Comparison of ENCODE assay signal across 8 cellular contexts in the genomic region with DNA sequence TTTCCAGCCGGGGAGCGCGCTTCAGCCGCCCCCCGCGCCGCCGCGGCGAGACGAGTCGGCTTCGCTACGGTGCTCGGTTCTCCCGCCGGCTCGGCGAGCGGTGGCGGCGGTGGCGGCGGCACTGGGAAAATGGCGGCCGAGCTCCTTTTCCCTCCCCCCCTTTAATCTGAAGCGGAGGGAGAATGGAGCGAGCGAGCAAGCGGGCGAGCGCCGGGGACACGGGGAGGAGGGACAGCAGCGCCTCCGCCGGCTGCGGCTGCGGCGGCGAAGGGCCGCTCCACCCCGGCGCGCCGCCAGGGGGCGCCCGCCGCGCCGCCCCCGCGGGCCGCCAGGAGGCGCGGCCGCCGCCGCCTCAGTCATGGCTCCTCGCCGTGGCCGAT. TPM values are rescaled to one million over a fixed set of nuclear protein-coding genes. Genes with fewer than 3 reads are reported as not detected.
DNase-seq lines count a peak whose midpoint lies in the region; ATAC-seq and TF ChIP-seq lines count a peak whose summit lies in the region.

A gene with protein sequence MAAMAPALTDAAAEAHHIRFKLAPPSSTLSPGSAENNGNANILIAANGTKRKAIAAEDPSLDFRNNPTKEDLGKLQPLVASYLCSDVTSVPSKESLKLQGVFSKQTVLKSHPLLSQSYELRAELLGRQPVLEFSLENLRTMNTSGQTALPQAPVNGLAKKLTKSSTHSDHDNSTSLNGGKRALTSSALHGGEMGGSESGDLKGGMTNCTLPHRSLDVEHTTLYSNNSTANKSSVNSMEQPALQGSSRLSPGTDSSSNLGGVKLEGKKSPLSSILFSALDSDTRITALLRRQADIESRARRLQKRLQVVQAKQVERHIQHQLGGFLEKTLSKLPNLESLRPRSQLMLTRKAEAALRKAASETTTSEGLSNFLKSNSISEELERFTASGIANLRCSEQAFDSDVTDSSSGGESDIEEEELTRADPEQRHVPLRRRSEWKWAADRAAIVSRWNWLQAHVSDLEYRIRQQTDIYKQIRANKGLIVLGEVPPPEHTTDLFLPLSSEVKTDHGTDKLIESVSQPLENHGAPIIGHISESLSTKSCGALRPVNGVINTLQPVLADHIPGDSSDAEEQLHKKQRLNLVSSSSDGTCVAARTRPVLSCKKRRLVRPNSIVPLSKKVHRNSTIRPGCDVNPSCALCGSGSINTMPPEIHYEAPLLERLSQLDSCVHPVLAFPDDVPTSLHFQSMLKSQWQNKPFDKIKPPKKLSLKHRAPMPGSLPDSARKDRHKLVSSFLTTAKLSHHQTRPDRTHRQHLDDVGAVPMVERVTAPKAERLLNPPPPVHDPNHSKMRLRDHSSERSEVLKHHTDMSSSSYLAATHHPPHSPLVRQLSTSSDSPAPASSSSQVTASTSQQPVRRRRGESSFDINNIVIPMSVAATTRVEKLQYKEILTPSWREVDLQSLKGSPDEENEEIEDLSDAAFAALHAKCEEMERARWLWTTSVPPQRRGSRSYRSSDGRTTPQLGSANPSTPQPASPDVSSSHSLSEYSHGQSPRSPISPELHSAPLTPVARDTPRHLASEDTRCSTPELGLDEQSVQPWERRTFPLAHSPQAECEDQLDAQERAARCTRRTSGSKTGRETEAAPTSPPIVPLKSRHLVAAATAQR (N-terminal part only) (minus strand): TSS at position 184 of the 380 bp plus-strand sequence. CDS start 21,286 bp downstream, outside the sequence.

- no peaks in the 10 kb centered on the region for H3K27me3 Mint-ChIP-seq in activated T-cell treated with anti-CD3 and anti-CD28 coated beads, Interleukin-2, amount 50 U/mL, for 4 hours (ENCODE audit: low read depth)

- peaks cover 84% of the 10 kb centered on the region for H3K79me2 ChIP-seq in OCI-LY7 (ENCODE audit: insufficient read depth, low read depth, low read length)

- DNase-seq in DMS 273 (lab: John Stamatoyannopoulos, UW; ENCODE audit: unreplicated experiment) (peak; percentile 99), HuH-7.5 (ENCODE audit: low spot score) (peak; percentile 85), OCI-LY7 (ENCODE audit: low spot score) (peak; percentile 96)
- peak; percentile 78 for DNase-seq in activated T-cell treated with anti-CD3 and anti-CD28 coated beads, Interleukin-2, amount 50 U/mL, for 4 hours
- peak; percentile 81 to 82 for DNase-seq in stimulated activated CD8-positive, alpha-beta memory T cell treated with anti-CD3 and anti-CD28 coated beads, Interleukin-7, amount 100 ng/mL, for 4 hours (ENCODE audit: low read depth in 2 of 2)

- peaks cover 66% of the 10 kb centered on the region for H3K4me1 Mint-ChIP-seq in activated T-cell treated with anti-CD3 and anti-CD28 coated beads, Interleukin-2, amount 50 U/mL, for 4 hours (ENCODE audit: low read depth)

- CTCF ChIA-PET in OCI-LY7 (lab: Charles Lee; ENCODE audit: unreplicated experiment) = interaction anchor here (0.6 to 1.1 kb wide), 7 partner anchors 20 to 641 kb away, joined by 3 to 12 read pairs (median 5); no protein-coding TSS in a partner anchor

- H3K27ac ChIP-seq in OCI-LY7 (ENCODE audit: low read depth, low read length, poor library complexity, severe bottlenecking) (peak within 1 kb of the TSS; percentile 84), esophagus (ENCODE audit: low read depth in 2 of 2, low read length in 1 of 2) (peak within 1 kb of the TSS; percentile 99), muscle layer of duodenum (ENCODE audit: low read length) (peak within 1 kb of the TSS; percentile 95)

- intact Hi-C loops in OCI-LY7 (cut with micrococcal nuclease; ENCODE audit: unreplicated experiment) = loop anchor here (2.0 to 5.0 kb wide), 2 partner anchors 54 to 146 kb away; no protein-coding TSS in a partner anchor

- H3K4me3 ChIP-seq in OCI-LY7 (ENCODE audit: low read depth, low read length, poor library complexity, severe bottlenecking) = peak within 1 kb of the TSS; percentile 74
- H3K4me3 ChIP-seq in esophagus (ENCODE audit: low read depth in 1 of 2, low read length in 2 of 2) = peak within 1 kb of the TSS; percentile 90 to 94
- H3K4me3 ChIP-seq in muscle layer of duodenum (ENCODE audit: low read depth in 1 of 2, low read length in 2 of 2) = peak within 1 kb of the TSS; percentile 96 to 97

- H4K20me1 ChIP-seq in OCI-LY7 (ENCODE audit: insufficient read depth, low read length) = peaks cover 24% of the 10 kb centered on the region

- no peaks in the 10 kb centered on the region for H3K9me2 ChIP-seq in OCI-LY7 (ENCODE audit: insufficient read depth, low read length)

- peak within 1 kb of the TSS; percentile 95 for H3K4me3 Mint-ChIP-seq in activated T-cell treated with anti-CD3 and anti-CD28 coated beads, Interleukin-2, amount 50 U/mL, for 4 hours

- peak; percentile 52 for TF ChIP-seq CTCF in OCI-LY7 (conservative IDR thresholded peaks at IDR 0.05; ENCODE audit: low read length)

- peak within 1 kb of the TSS; percentile 95 for H3K4me2 ChIP-seq in OCI-LY7 (ENCODE audit: low read length)

- peak; percentile 46 for ATAC-seq in GM21447 (IDR thresholded peaks at IDR 0.05; ENCODE audit: unreplicated experiment)
- ATAC-seq in activated T-cell treated with anti-CD3 and anti-CD28 coated beads, Interleukin-2, amount 50 U/mL, for 4 hours = peak; percentile 79 to 82

- H3K9me3 ChIP-seq in OCI-LY7 (ENCODE audit: low read length) = peaks cover 6% of the 10 kb centered on the region; the same call in 1 of the 2 replicates
- no peaks in the 10 kb centered on the region for H3K9me3 ChIP-seq in esophagus (ENCODE audit: control insufficient read depth in 2 of 2, insufficient read depth in 1 of 2, low read depth in 1 of 2, low read length in 1 of 2)
- no peaks in the 10 kb centered on the region for H3K9me3 ChIP-seq in muscle layer of duodenum (ENCODE audit: control insufficient read depth in 1 of 2, low read length in 2 of 2)

- H2AFZ ChIP-seq in OCI-LY7 (ENCODE audit: low read length) = peak within 1 kb of the TSS; percentile 69

- 1% methylated on average over 34 to 62 of the region's 62 CpGs for WGBS in esophagus, 2 donors

- no peaks in the 10 kb centered on the region for H3K9me3 Mint-ChIP-seq in activated T-cell treated with anti-CD3 and anti-CD28 coated beads, Interleukin-2, amount 50 U/mL, for 4 hours

- H3K4me1 ChIP-seq in OCI-LY7 (ENCODE audit: insufficient read depth, low read length, poor library complexity, severe bottlenecking) (peaks cover 46% of the 10 kb centered on the region), esophagus (ENCODE audit: control insufficient read depth in 2 of 2, insufficient read depth in 2 of 2, low read length in 1 of 2) (peaks cover 0 to 4% of the 10 kb centered on the region in 2 donors), muscle layer of duodenum (ENCODE audit: control insufficient read depth in 1 of 2, insufficient read depth in 2 of 2, low read length in 2 of 2) (peaks cover 25 to 38% of the 10 kb centered on the region in 2 donors)

- POLR2A ChIA-PET in OCI-LY7 (lab: Charles Lee) = interaction anchor here (0.5 to 0.7 kb wide), 2 partner anchors 26 to 39 kb away, joined by 3 to 4 read pairs; no protein-coding TSS in a partner anchor

- no peaks in the 10 kb centered on the region for H3K27me3 ChIP-seq in esophagus (ENCODE audit: control insufficient read depth in 1 of 2, insufficient read depth in 2 of 2, low read length in 2 of 2)
- no peaks in the 10 kb centered on the region for H3K27me3 ChIP-seq in muscle layer of duodenum (ENCODE audit: low read depth, low read length)

- no TSS peak for BruUV-seq in OCI-LY7 (replicated peaks; lab: Mats Ljungman, UMichigan)

- H3K36me3 ChIP-seq in OCI-LY7 (ENCODE audit: insufficient read depth, low read length) = peaks cover 42% of the 10 kb centered on the region
- H3K36me3 ChIP-seq in esophagus (ENCODE audit: control insufficient read depth in 2 of 2, insufficient read depth in 2 of 2, low read length in 1 of 2) = no peaks in the 10 kb centered on the region
- peaks cover 0 to 24% of the 10 kb centered on the region in 2 donors for H3K36me3 ChIP-seq in muscle layer of duodenum (ENCODE audit: control insufficient read depth in 1 of 2, insufficient read depth in 2 of 2, low read length in 2 of 2)

- peaks cover 2% of the 10 kb centered on the region for H3K36me3 Mint-ChIP-seq in activated T-cell treated with anti-CD3 and anti-CD28 coated beads, Interleukin-2, amount 50 U/mL, for 4 hours (ENCODE audit: insufficient read depth)

RNA-seq across cellular contexts. Expression of the gene that starts here (rescaled TPM):
- 92.1 and 96.9 TPM in 2 replicates for total RNA-seq in OCI-LY7 (2014; rRNA removed; shearing (Covaris generic))
- total RNA-seq in OCI-LY7 (2022) = 129 and 130 TPM in 2 replicates
- 10 to 100 TPM; 44.1 to 58.1 (median 47.7) TPM for total RNA-seq in activated T-cell treated with anti-CD3 and anti-CD28 coated beads, Interleukin-2, amount 50 U/mL, for 4 hours
- 10 to 100 TPM; 14.6 to 25.4 TPM for polyA plus RNA-seq in esophagus

Comparison
In these comparisons a context has a peak if more than half of its experiments do, and no peak if none do; other contexts are left out.
1. Peak in every context shown above with its lines: DNase-seq, ATAC-seq, H3K4me3 ChIP-seq and H3K27ac ChIP-seq.